8 cellular contexts compared by ENCODE assay signal in genomic region chr19:29771708-29772415, GRCh38. TPM values are rescaled to one million over a fixed set of nuclear protein-coding genes. Genes with fewer than 3 reads are reported as not detected.
DNase-seq lines count a peak whose midpoint lies in the region; ATAC-seq and TF ChIP-seq lines count a peak whose summit lies in the region.

No MANE protein-coding gene starts in this region.

- intact Hi-C loops in upper lobe of right lung (cut with DNase I): no loop called here

- no peaks in the 10 kb centered on the region for H3K36me3 ChIP-seq in upper lobe of right lung

- H3K36me3 Mint-ChIP-seq in T-cell: no peaks in the 10 kb centered on the region

- POLR2A ChIA-PET in T-cell (lab: Charles Lee): no interaction called here

- no peak overlapping the region for H3K27ac Mint-ChIP-seq in T-cell

- ATAC-seq in T-cell (replicated peaks in 1 of 4): peak in 3 of 4 experiments; percentile 40 to 63 (median 48)
- ATAC-seq in upper lobe of right lung: peak; percentile 72
- ATAC-seq in HG02642 (IDR thresholded peaks at IDR 0.05; ENCODE audit: poor library complexity, unreplicated experiment): no peak

- DNase-seq in DMS53 treated with DMSO at 0.1 percent for 48 hours (lab: John Stamatoyannopoulos, UW; ENCODE audit: unreplicated experiment) (peak; percentile 5), HL-60 (ENCODE audit: low read depth in 1 of 2, low spot score in 1 of 2) (peak in 1 of 2 experiments; percentile 18), T-cell (peak in 17 of 34 experiments; percentile 4 to 38 (median 16)), medulla oblongata (ENCODE audit: extremely low spot score) (peak; percentile 57), upper lobe of right lung (no peak), NCI-H1048 (lab: John Stamatoyannopoulos, UW) (no peak)
- peak; percentile 2 for DNase-seq in effector CD8-positive, alpha-beta T cell (lab: John Stamatoyannopoulos, UW)

- H3K4me1 Mint-ChIP-seq in T-cell: peaks cover 0 to 6% (median 0%) of the 10 kb centered on the region in 3 donors

- no peak overlapping the region for H3K4me3 ChIP-seq in HL-60 (replicated peaks; ENCODE audit: insufficient read depth, low read length)
- no peak overlapping the region for H3K4me3 ChIP-seq in upper lobe of right lung

- H3K27ac ChIP-seq in HL-60 (replicated peaks): no peak overlapping the region
- H3K27ac ChIP-seq in upper lobe of right lung: no peak overlapping the region

- TF ChIP-seq CTCF in HL-60 (IDR thresholded peaks at IDR 0.05; ENCODE audit: insufficient read depth, low read length): peak; percentile 45
- peak; percentile 70 for TF ChIP-seq CTCF in upper lobe of right lung (IDR thresholded peaks at IDR 0.05)

- no peaks in the 10 kb centered on the region for H3K9me3 Mint-ChIP-seq in T-cell

- peaks cover 0 to 2% of the 10 kb centered on the region in 2 donors for H3K27me3 Mint-ChIP-seq in T-cell

- no peak overlapping the region for H3K4me3 Mint-ChIP-seq in T-cell

- CTCF ChIA-PET in T-cell (lab: Charles Lee): no interaction called here

- no peaks in the 10 kb centered on the region for H3K4me1 ChIP-seq in upper lobe of right lung

- no peaks in the 10 kb centered on the region for H3K9me3 ChIP-seq in upper lobe of right lung

- no peaks in the 10 kb centered on the region for H3K27me3 ChIP-seq in HL-60 (ENCODE audit: insufficient read depth, poor library complexity, severe bottlenecking)
- H3K27me3 ChIP-seq in upper lobe of right lung: no peaks in the 10 kb centered on the region

RNA-seq across cellular contexts. Expression of gene CCNE1, which starts 39.9 kb away (rescaled TPM):
- total RNA-seq in T-cell (10 to 100 TPM in 1 of 5 donors, 1 to 10 TPM in 4; 4.1 to 10.1 (median 6.0) TPM), upper lobe of right lung (0.55 TPM)

RNA-seq across cellular contexts. Expression of gene C19orf12, which starts 56.8 kb away (rescaled TPM):
- 10 to 100 TPM; 25.1 to 38.7 (median 34.2) TPM for total RNA-seq in T-cell
- 22.1 TPM for total RNA-seq in upper lobe of right lung

Comparison
In these comparisons a context has a peak if more than half of its experiments do, and no peak if none do; other contexts are left out.
1. DNase-seq: peak in DMS53 treated with DMSO at 0.1 percent for 48 hours (single experiment), effector CD8-positive, alpha-beta T cell (single experiment) and medulla oblongata (single experiment); none in upper lobe of right lung (single experiment) and NCI-H1048 (single experiment).